ENCODE assay signal across 8 cellular contexts in the genomic region with DNA sequence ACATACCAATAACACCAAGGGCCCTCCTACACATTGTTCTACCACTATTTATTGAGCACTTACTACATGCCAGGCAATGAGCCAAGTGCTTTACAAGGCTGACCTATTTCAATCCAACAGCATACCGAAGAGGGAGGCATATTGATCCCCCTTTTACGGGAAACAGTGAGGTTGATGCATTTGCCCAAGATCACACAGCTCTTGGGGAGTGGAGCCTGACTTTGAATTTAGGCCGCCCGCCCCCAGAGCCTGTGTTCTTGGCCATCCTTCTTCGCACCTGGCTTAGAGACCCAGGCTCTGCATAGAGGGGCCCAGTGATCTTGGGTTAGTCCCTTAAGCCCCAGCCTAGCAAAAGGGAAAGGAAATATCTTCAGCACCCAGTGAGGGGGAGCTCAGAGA.
DNase-seq lines count a peak whose midpoint lies in the region; ATAC-seq and TF ChIP-seq lines count a peak whose summit lies in the region.

No MANE protein-coding gene starts in this region.

- H3K4me2 ChIP-seq in smooth muscle cell: peak overlapping the region; percentile 81

- no peak for TF ChIP-seq CTCF in smooth muscle cell (IDR thresholded peaks at IDR 0.05; ENCODE audit: borderline replicate concordance, insufficient read depth, poor library complexity, severe bottlenecking)

- no peaks in the 10 kb centered on the region for H4K20me1 ChIP-seq in smooth muscle cell (ENCODE audit: low read depth)

- H3K4me1 ChIP-seq in iPS-18a (ENCODE audit: control insufficient read depth, low read depth, low read length) (peaks cover 32% of the 10 kb centered on the region), smooth muscle cell (ENCODE audit: low read depth) (peaks cover 21% of the 10 kb centered on the region)

- DNase-seq in H7: no peak
- DNase-seq in activated naive CD8-positive, alpha-beta T cell treated with anti-CD3 and anti-CD28 coated beads, Interleukin-2, amount 10 ng/mL, durations not matched to agents 7 days and 5 days: no peak
- DNase-seq in smooth muscle cell (lab: John Stamatoyannopoulos, UW; ENCODE audit: unreplicated experiment): no peak
- DNase-seq in islet precursor cell: no peak
- DNase-seq in COR-L47 (lab: John Stamatoyannopoulos, UW): no peak

- no peak overlapping the region for H3K27ac Mint-ChIP-seq in activated naive CD8-positive, alpha-beta T cell treated with anti-CD3 and anti-CD28 coated beads, Interleukin-2, amount 10 ng/mL, durations not matched to agents 7 days and 5 days

- H3K79me2 ChIP-seq in smooth muscle cell (ENCODE audit: low read depth): no peaks in the 10 kb centered on the region

- H3K4me3 Mint-ChIP-seq in activated naive CD8-positive, alpha-beta T cell treated with anti-CD3 and anti-CD28 coated beads, Interleukin-2, amount 10 ng/mL, durations not matched to agents 7 days and 5 days: peak overlapping the region; percentile 77

- peaks cover 56% of the 10 kb centered on the region for H3F3A ChIP-seq in smooth muscle cell (ENCODE audit: low read depth)

- H3K27me3 ChIP-seq in H7 (ENCODE audit: control insufficient read depth, insufficient read depth, low read length) (no peaks in the 10 kb centered on the region), iPS-18a (ENCODE audit: control insufficient read depth, insufficient read depth, low read length) (no peaks in the 10 kb centered on the region), smooth muscle cell (ENCODE audit: low read depth) (no peaks in the 10 kb centered on the region)

- ATAC-seq in activated naive CD8-positive, alpha-beta T cell treated with anti-CD3 and anti-CD28 coated beads, Interleukin-2, amount 10 ng/mL, durations not matched to agents 7 days and 5 days (ENCODE audit: low read depth): no peak
- ATAC-seq in HG02970 (IDR thresholded peaks at IDR 0.05; ENCODE audit: low FRiP score, unreplicated experiment) (no peak), GM19455 (IDR thresholded peaks at IDR 0.05; ENCODE audit: unreplicated experiment) (no peak)

- whole genome bisulfite sequencing in smooth muscle cell (ENCODE audit: low lambda C conversion rate): 59% methylated on average over 5 of the region's 5 CpGs

- H3K9ac ChIP-seq in iPS-18a (ENCODE audit: low read length) (peak overlapping the region; percentile 43), smooth muscle cell (ENCODE audit: low read depth) (no peak overlapping the region)

- H3K9me3 Mint-ChIP-seq in activated naive CD8-positive, alpha-beta T cell treated with anti-CD3 and anti-CD28 coated beads, Interleukin-2, amount 10 ng/mL, durations not matched to agents 7 days and 5 days: peaks cover 2% of the 10 kb centered on the region

- no peak overlapping the region for H2AFZ ChIP-seq in smooth muscle cell (ENCODE audit: low read depth)

- H3K36me3 Mint-ChIP-seq in activated naive CD8-positive, alpha-beta T cell treated with anti-CD3 and anti-CD28 coated beads, Interleukin-2, amount 10 ng/mL, durations not matched to agents 7 days and 5 days: no peaks in the 10 kb centered on the region

- no peak overlapping the region for H3K27ac ChIP-seq in iPS-18a (ENCODE audit: low read length)
- H3K27ac ChIP-seq in smooth muscle cell (ENCODE audit: low read depth): peak overlapping the region; percentile 82

- POLR2A ChIA-PET in activated naive CD8-positive, alpha-beta T cell treated with anti-CD3 and anti-CD28 coated beads, Interleukin-2, amount 10 ng/mL, durations not matched to agents 7 days and 5 days (lab: Charles Lee): interaction anchor here (0.8 to 1.9 kb wide), 3 partner anchors 10 to 158 kb away, joined by 3 to 7 read pairs (median 3); a partner anchor contains a TSS

- H3K9me3 ChIP-seq in iPS-18a (ENCODE audit: control insufficient read depth, low read depth, low read length) (no peaks in the 10 kb centered on the region), smooth muscle cell (replicated peaks; ENCODE audit: low read depth) (no peaks in the 10 kb centered on the region)

- peaks cover 11% of the 10 kb centered on the region for H3K27me3 Mint-ChIP-seq in activated naive CD8-positive, alpha-beta T cell treated with anti-CD3 and anti-CD28 coated beads, Interleukin-2, amount 10 ng/mL, durations not matched to agents 7 days and 5 days

- peaks cover 19% of the 10 kb centered on the region for H3K4me1 Mint-ChIP-seq in activated naive CD8-positive, alpha-beta T cell treated with anti-CD3 and anti-CD28 coated beads, Interleukin-2, amount 10 ng/mL, durations not matched to agents 7 days and 5 days

- H3K4me3 ChIP-seq in H7 (ENCODE audit: insufficient read depth, low read depth, low read length): peak overlapping the region; percentile 32
- H3K4me3 ChIP-seq in iPS-18a (ENCODE audit: low read length): peak overlapping the region; percentile 44
- H3K4me3 ChIP-seq in smooth muscle cell: peak overlapping the region; percentile 34

- H3K36me3 ChIP-seq in H7 (replicated peaks; ENCODE audit: control insufficient read depth, insufficient read depth, low read length) (no peaks in the 10 kb centered on the region), iPS-18a (ENCODE audit: control insufficient read depth, low read depth, low read length) (no peaks in the 10 kb centered on the region), smooth muscle cell (ENCODE audit: low read depth) (no peaks in the 10 kb centered on the region)
